Comparison of ENCODE assay signal across 34 cellular contexts in the genomic region with DNA sequence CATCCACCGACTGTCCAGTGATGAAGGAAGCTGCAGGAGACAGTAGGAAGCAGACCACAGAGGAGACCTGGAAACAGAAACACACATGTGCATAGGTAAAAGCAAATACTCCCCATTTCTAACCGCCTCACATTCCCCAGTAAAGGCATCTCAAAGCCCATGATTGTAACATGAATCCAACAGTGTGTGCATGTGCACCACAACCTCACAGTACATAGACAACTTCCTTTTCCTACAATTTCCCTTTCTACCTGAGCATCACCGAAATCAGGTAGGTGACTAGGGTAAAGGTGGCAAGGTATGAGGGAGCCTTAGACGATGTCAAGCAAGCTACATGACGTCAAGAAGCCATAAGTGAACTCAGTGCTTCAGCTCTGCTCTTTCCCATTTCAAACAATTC. TPM values are rescaled to one million over a fixed set of nuclear protein-coding genes. Genes with fewer than 3 reads are reported as not detected.
"Had no signal": no experiment of that assay in that cellular context is flagged by ENCODE, and none has a peak within 500 bp of the region (broad histone marks: within the 10 kb centered on the region; RNA-seq: fewer than 3 reads in every experiment).

No MANE protein-coding gene starts in this region.

- H3K9me3 ChIP-seq: esophagus muscularis mucosa, gastrocnemius medialis, heart left ventricle had no signal

- H3K27me3 ChIP-seq: brain microvascular endothelial cell, esophagus muscularis mucosa, foreskin keratinocyte, gastrocnemius medialis, heart left ventricle had no signal

- H3K27me3 Mint-ChIP-seq: activated CD4-positive, alpha-beta memory T cell treated with anti-CD3 and anti-CD28 coated beads, Interleukin-2, amount 10 ng/mL, durations not matched to agents 7 days and 5 days; activated CD4-positive, alpha-beta T cell treated with anti-CD3 and anti-CD28 coated beads for 36 hours; activated CD4-positive, alpha-beta T cell treated with anti-CD3 and anti-CD28 coated beads, Interleukin-2, amount 10 ng/mL, durations not matched to agents 24 days and 14 days; activated T-cell treated with anti-CD3 and anti-CD28 coated beads, Interleukin-2, amount 50 U/mL, for 24 hours; effector memory CD8-positive, alpha-beta T cell; T-helper 17 cell had no signal

- H3K9me3 Mint-ChIP-seq: activated CD4-positive, alpha-beta memory T cell treated with anti-CD3 and anti-CD28 coated beads, Interleukin-2, amount 10 ng/mL, durations not matched to agents 7 days and 5 days; activated CD4-positive, alpha-beta T cell treated with anti-CD3 and anti-CD28 coated beads, Interleukin-2, amount 10 ng/mL, durations not matched to agents 24 days and 14 days; activated T-cell treated with anti-CD3 and anti-CD28 coated beads, Interleukin-2, amount 50 U/mL, for 24 hours; activated T-cell treated with anti-CD3 and anti-CD28 coated beads, Interleukin-2, amount 50 U/mL, for 72 hours; effector memory CD8-positive, alpha-beta T cell; T-helper 2 cell treated with Interferon-gamma antibody and Interleukin-4, amounts not matched to agents 5 μg/mL and 100 μg/mL, for 36 hours had no signal

- ATAC-seq: activated CD4-positive, alpha-beta T cell treated with anti-CD3 and anti-CD28 coated beads for 36 hours; activated T-cell treated with anti-CD3 and anti-CD28 coated beads, Interleukin-2, amount 50 U/mL, for 72 hours; effector memory CD8-positive, alpha-beta T cell; foreskin keratinocyte; gastrocnemius medialis; heart left ventricle; T-helper 17 cell had no signal

- DNase-seq: activated CD4-positive, alpha-beta memory T cell treated with anti-CD3 and anti-CD28 coated beads, Interleukin-2, amount 10 ng/mL, durations not matched to agents 7 days and 5 days; activated CD4-positive, alpha-beta T cell treated with anti-CD3 and anti-CD28 coated beads for 36 hours; activated CD4-positive, alpha-beta T cell treated with anti-CD3 and anti-CD28 coated beads, Interleukin-2, amount 10 ng/mL, durations not matched to agents 24 days and 14 days; activated CD4-positive, alpha-beta T cell treated with anti-CD3 and anti-CD28 coated beads, Interleukin-2, amount 50 U/mL, for 4 hours; activated CD4-positive, CD25-positive, alpha-beta regulatory T cell; activated CD4-positive, CD25-positive, alpha-beta regulatory T cell treated with anti-CD3 and anti-CD28 coated beads, Interleukin-2, amount 50 U/mL, for 72 hours; activated CD8-positive, alpha-beta memory T cell treated with anti-CD3 and anti-CD28 coated beads, Interleukin-2, amount 50 U/mL, for 48 hours; activated effector memory CD4-positive, alpha-beta T cell treated with Interleukin-2 at 50 U/mL for 16 hours; activated gamma-delta T cell treated with Interleukin-2 at 50 U/mL for 16 hours; activated naive CD4-positive, alpha-beta T cell treated with anti-CD3 and anti-CD28 coated beads, Interleukin-2, amount 50 U/mL, for 16 hours; activated naive CD4-positive, alpha-beta T cell treated with Interleukin-2 at 50 U/mL for 16 hours; activated T-cell treated with anti-CD3 and anti-CD28 coated beads for 4 hours; activated T-cell treated with anti-CD3 and anti-CD28 coated beads, Interleukin-2, amount 50 U/mL, for 24 hours; activated T-cell treated with anti-CD3 and anti-CD28 coated beads, Interleukin-2, amount 50 U/mL, for 72 hours; amniotic stem cell; anterior cingulate cortex; brain microvascular endothelial cell; caudate nucleus; cortex of kidney; dermis blood vessel endothelial cell; effector CD4-positive, alpha-beta T cell; effector memory CD8-positive, alpha-beta T cell; erythroblast; foreskin keratinocyte; gastrocnemius medialis; glutamatergic neuron; heart left ventricle; T-helper 1 cell; T-helper 17 cell; T1000 had no signal

- H3K4me1 ChIP-seq: esophagus muscularis mucosa, foreskin keratinocyte, gastrocnemius medialis, heart left ventricle had no signal

- H3K4me3 ChIP-seq: esophagus muscularis mucosa, gastrocnemius medialis, heart left ventricle had no signal

- H3K36me3 ChIP-seq: brain microvascular endothelial cell, gastrocnemius medialis had no signal

- H3K27ac ChIP-seq: brain microvascular endothelial cell, esophagus muscularis mucosa, foreskin keratinocyte, gastrocnemius medialis, heart left ventricle had no signal

- H3K4me3 Mint-ChIP-seq: activated CD4-positive, alpha-beta memory T cell treated with anti-CD3 and anti-CD28 coated beads, Interleukin-2, amount 10 ng/mL, durations not matched to agents 7 days and 5 days; activated CD4-positive, alpha-beta T cell treated with anti-CD3 and anti-CD28 coated beads for 36 hours; activated CD4-positive, alpha-beta T cell treated with anti-CD3 and anti-CD28 coated beads, Interleukin-2, amount 10 ng/mL, durations not matched to agents 24 days and 14 days; activated T-cell treated with anti-CD3 and anti-CD28 coated beads, Interleukin-2, amount 50 U/mL, for 24 hours; activated T-cell treated with anti-CD3 and anti-CD28 coated beads, Interleukin-2, amount 50 U/mL, for 72 hours; effector memory CD8-positive, alpha-beta T cell; T-helper 17 cell; T-helper 2 cell treated with Interferon-gamma antibody and Interleukin-4, amounts not matched to agents 5 μg/mL and 100 μg/mL, for 36 hours had no signal

- FAIRE-seq: astrocyte, colon had no signal

- H3K27ac Mint-ChIP-seq: activated CD4-positive, alpha-beta memory T cell treated with anti-CD3 and anti-CD28 coated beads, Interleukin-2, amount 10 ng/mL, durations not matched to agents 7 days and 5 days; activated CD4-positive, alpha-beta T cell treated with anti-CD3 and anti-CD28 coated beads for 36 hours; activated CD4-positive, alpha-beta T cell treated with anti-CD3 and anti-CD28 coated beads, Interleukin-2, amount 10 ng/mL, durations not matched to agents 24 days and 14 days; activated T-cell treated with anti-CD3 and anti-CD28 coated beads, Interleukin-2, amount 50 U/mL, for 24 hours; activated T-cell treated with anti-CD3 and anti-CD28 coated beads, Interleukin-2, amount 50 U/mL, for 72 hours; effector memory CD8-positive, alpha-beta T cell; T-helper 17 cell; T-helper 2 cell treated with Interferon-gamma antibody and Interleukin-4, amounts not matched to agents 5 μg/mL and 100 μg/mL, for 36 hours had no signal

RNA-seq across cellular contexts. Expression of a gene that starts 37.8 kb away (rescaled TPM):
- total RNA-seq: gastrocnemius medialis had no signal
